17 cellular contexts compared by ENCODE assay signal in the genomic region with DNA sequence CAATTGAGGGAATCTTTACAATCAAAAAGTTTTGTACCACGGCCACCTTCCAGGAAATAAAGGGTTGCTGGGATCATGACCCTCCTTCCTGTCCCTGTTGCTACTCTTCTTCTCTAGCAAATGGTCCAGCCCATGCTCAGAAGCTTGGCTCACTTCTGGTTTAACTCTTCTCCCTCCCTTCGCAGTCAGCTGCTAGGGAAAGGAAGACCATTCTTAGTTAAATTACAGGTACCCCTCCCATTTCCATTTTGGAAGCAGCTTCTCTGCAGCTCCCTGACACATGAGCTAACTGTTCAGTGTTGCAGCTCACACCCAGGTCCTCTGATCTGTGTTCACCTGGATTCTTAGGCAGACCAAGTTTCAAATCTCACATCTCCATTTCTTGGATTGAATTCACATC.
DNase-seq lines count a peak whose midpoint lies in the region; ATAC-seq and TF ChIP-seq lines count a peak whose summit lies in the region.
"Had no signal": no experiment of that assay in that cellular context is flagged by ENCODE, and none has a peak within 500 bp of the region (broad histone marks: within the 10 kb centered on the region; RNA-seq: fewer than 3 reads in every experiment).

No MANE protein-coding gene starts in this region.

- H3K79me2 ChIP-seq in GM23338 (replicated peaks; ENCODE audit: insufficient read depth): no peaks in the 10 kb centered on the region

- peaks cover 79 to 93% (median 92%) of the 10 kb centered on the region in 3 donors for H3K4me1 Mint-ChIP-seq in CD8-positive, alpha-beta memory T cell
- H3K4me1 Mint-ChIP-seq in GM23338: peaks cover 43% of the 10 kb centered on the region
- peaks cover 38 to 86% (median 75%) of the 10 kb centered on the region in 4 donors for H3K4me1 Mint-ChIP-seq in naive thymus-derived CD8-positive, alpha-beta T cell

- peak overlapping the region in 7 of 8 donors; percentile 29 to 88 (median 59) for H3K27ac Mint-ChIP-seq in CD8-positive, alpha-beta memory T cell
- H3K27ac Mint-ChIP-seq in GM23338: no peak overlapping the region
- H3K27ac Mint-ChIP-seq in activated naive CD4-positive, alpha-beta T cell treated with anti-CD3 and anti-CD28 coated beads, Interleukin-2, amount 50 U/mL, for 72 hours: peak overlapping the region; percentile 87 to 98
- peak overlapping the region; percentile 80 to 94 (median 88) for H3K27ac Mint-ChIP-seq in naive thymus-derived CD8-positive, alpha-beta T cell

- H3K9me3 ChIP-seq in CD8-positive, alpha-beta memory T cell (ENCODE audit: low read length): no peaks in the 10 kb centered on the region
- no peaks in the 10 kb centered on the region for H3K9me3 ChIP-seq in body of pancreas
- H3K9me3 ChIP-seq: esophagus squamous epithelium, psoas muscle had no signal

- H2AFZ ChIP-seq in GM23338: peak overlapping the region; percentile 80; the same call in 1 of the 2 replicates

- H3F3A ChIP-seq in GM23338 (replicated peaks; ENCODE audit: low read depth): no peaks in the 10 kb centered on the region

- H3K4me3 ChIP-seq in CD8-positive, alpha-beta memory T cell (ENCODE audit: low read length): no peak overlapping the region
- H3K4me3 ChIP-seq in GM23338: no peak overlapping the region
- H3K4me3 ChIP-seq in body of pancreas: no peak overlapping the region
- H3K4me3 ChIP-seq: esophagus squamous epithelium, psoas muscle, SK-N-MC had no signal

- intact Hi-C loops in body of pancreas (cut with DNase I): no loop called here

- H3K27me3 ChIP-seq in CD8-positive, alpha-beta memory T cell (ENCODE audit: insufficient read depth, low read length, poor library complexity, severe bottlenecking): no peaks in the 10 kb centered on the region
- H3K27me3 ChIP-seq in GM23338 (ENCODE audit: insufficient read depth) (no peaks in the 10 kb centered on the region), body of pancreas (no peaks in the 10 kb centered on the region)
- H3K27me3 ChIP-seq: esophagus squamous epithelium had no signal

- TF ChIP-seq CTCF in GM23338 (conservative IDR thresholded peaks at IDR 0.05; ENCODE audit: low read depth in 2 of 2) (no peak), body of pancreas (IDR thresholded peaks at IDR 0.05) (no peak)

- ATAC-seq in GM23338 (peak; percentile 75), body of pancreas (no peak)
- no peak for ATAC-seq in activated naive CD4-positive, alpha-beta T cell treated with anti-CD3 and anti-CD28 coated beads, Interleukin-2, amount 50 U/mL, for 72 hours
- ATAC-seq in naive thymus-derived CD8-positive, alpha-beta T cell: no peak
- ATAC-seq: left lobe of liver, psoas muscle had no signal

- H3K4me1 ChIP-seq in CD8-positive, alpha-beta memory T cell (ENCODE audit: insufficient read depth, low read length): peaks cover 74% of the 10 kb centered on the region
- H3K4me1 ChIP-seq in GM23338 (ENCODE audit: insufficient read depth) (peaks cover 39% of the 10 kb centered on the region), body of pancreas (peaks cover 5% of the 10 kb centered on the region)

- no peaks in the 10 kb centered on the region for H4K20me1 ChIP-seq in GM23338 (replicated peaks; ENCODE audit: insufficient read depth)

- H3K4me3 Mint-ChIP-seq in CD8-positive, alpha-beta memory T cell: peak overlapping the region in 6 of 7 donors; percentile 30 to 71 (median 59)
- no peak overlapping the region for H3K4me3 Mint-ChIP-seq in GM23338
- H3K4me3 Mint-ChIP-seq in naive thymus-derived CD8-positive, alpha-beta T cell: peak overlapping the region; percentile 31 to 80 (median 74)
- H3K4me3 Mint-ChIP-seq: brain, CD14-positive monocyte had no signal

- H3K4me2 ChIP-seq in GM23338: peak overlapping the region; percentile 31; the same call in 1 of the 2 replicates

- DNase-seq in CD8-positive, alpha-beta memory T cell: no peak
- DNase-seq in GM23338 (ENCODE audit: low spot score): peak; percentile 60
- no peak for DNase-seq in activated naive CD4-positive, alpha-beta T cell treated with anti-CD3 and anti-CD28 coated beads, Interleukin-2, amount 50 U/mL, for 72 hours (ENCODE audit: low spot score in 2 of 2)
- DNase-seq in naive thymus-derived CD8-positive, alpha-beta T cell: no peak
- DNase-seq in body of pancreas: no peak
- DNase-seq in mesenteric fat pad (ENCODE audit: low spot score): no peak
- DNase-seq in RKO (ENCODE audit: low spot score): no peak
- DNase-seq: esophagus squamous epithelium; KG1; NCI-H1436; NCI-H446 treated with DMSO at 0.1 percent for 48 hours; psoas muscle; stimulated activated CD4-positive, alpha-beta T cell treated with anti-CD3 and anti-CD28 coated beads, Interleukin-12 subunit alpha, Interleukin-12 subunit beta, amount 100 ng/mL, for 4 hours had no signal

- no peak for TF ChIP-seq POLR2A in body of pancreas (IDR thresholded peaks at IDR 0.05)

- H3K36me3 Mint-ChIP-seq in CD8-positive, alpha-beta memory T cell: peaks cover 0 to 24% (median 5%) of the 10 kb centered on the region in 3 donors
- no peaks in the 10 kb centered on the region for H3K36me3 Mint-ChIP-seq in GM23338 (ENCODE audit: low read depth)
- H3K36me3 Mint-ChIP-seq in activated naive CD4-positive, alpha-beta T cell treated with anti-CD3 and anti-CD28 coated beads, Interleukin-2, amount 50 U/mL, for 72 hours: peaks cover 42 to 53% of the 10 kb centered on the region in 2 donors
- peaks cover 4 to 10% (median 8%) of the 10 kb centered on the region in 3 donors for H3K36me3 Mint-ChIP-seq in naive thymus-derived CD8-positive, alpha-beta T cell
- H3K36me3 Mint-ChIP-seq: brain had no signal

- H3K9me2 ChIP-seq in GM23338 (ENCODE audit: insufficient read depth): no peaks in the 10 kb centered on the region

- 61 to 74% methylated on average over 2 of the region's 2 CpGs for WGBS in body of pancreas, 2 donors

- H3K27me3 Mint-ChIP-seq in CD8-positive, alpha-beta memory T cell: peaks cover 0 to 3% of the 10 kb centered on the region in 2 donors
- H3K27me3 Mint-ChIP-seq in GM23338 (ENCODE audit: insufficient read depth, low read depth, poor library complexity): no peaks in the 10 kb centered on the region
- H3K27me3 Mint-ChIP-seq in naive thymus-derived CD8-positive, alpha-beta T cell: no peaks in the 10 kb centered on the region
- H3K27me3 Mint-ChIP-seq: brain had no signal

- no peak overlapping the region for H3K27ac ChIP-seq in CD8-positive, alpha-beta memory T cell (ENCODE audit: low read depth, low read length)
- H3K27ac ChIP-seq in GM23338 (ENCODE audit: low read depth): no peak overlapping the region
- H3K27ac ChIP-seq in body of pancreas: no peak overlapping the region
- H3K27ac ChIP-seq: psoas muscle, SK-N-MC had no signal

- CTCF ChIA-PET in CD8-positive, alpha-beta memory T cell (lab: Charles Lee): interaction anchor here (2.6 kb wide), 1 partner anchor 11 kb away, joined by 11 read pairs; no protein-coding TSS in a partner anchor

- POLR2A ChIA-PET in CD8-positive, alpha-beta memory T cell (lab: Charles Lee): interaction anchor here (0.6 to 1.1 kb wide), 3 partner anchors 14 to 69 kb away, joined by 3 to 5 read pairs (median 3); no protein-coding TSS in a partner anchor
- POLR2A ChIA-PET in naive thymus-derived CD8-positive, alpha-beta T cell (lab: Charles Lee): interaction anchor here (0.6 to 1.6 kb wide), 6 partner anchors 8 to 108 kb away, joined by 3 to 5 read pairs (median 4); no protein-coding TSS in a partner anchor

- no peaks in the 10 kb centered on the region for H3K36me3 ChIP-seq in CD8-positive, alpha-beta memory T cell (ENCODE audit: insufficient read depth, low read length)
- no peaks in the 10 kb centered on the region for H3K36me3 ChIP-seq in GM23338 (ENCODE audit: insufficient read depth)
- H3K36me3 ChIP-seq in body of pancreas (replicated peaks in 1 of 2; ENCODE audit: insufficient read depth in 1 of 2, low read depth in 2 of 2): no peaks in the 10 kb centered on the region
- H3K36me3 ChIP-seq: esophagus squamous epithelium had no signal

- H3K9me3 Mint-ChIP-seq in CD8-positive, alpha-beta memory T cell: no peaks in the 10 kb centered on the region
- no peaks in the 10 kb centered on the region for H3K9me3 Mint-ChIP-seq in GM23338
- H3K9me3 Mint-ChIP-seq in activated naive CD4-positive, alpha-beta T cell treated with anti-CD3 and anti-CD28 coated beads, Interleukin-2, amount 50 U/mL, for 72 hours: no peaks in the 10 kb centered on the region
- H3K9me3 Mint-ChIP-seq in naive thymus-derived CD8-positive, alpha-beta T cell: no peaks in the 10 kb centered on the region
- H3K9me3 Mint-ChIP-seq: CD14-positive monocyte had no signal

TF ChIP-seq in GM23338, 12 proteins besides CTCF, POLR2A, EP300 and RAD21 (continues in another document):
- TF ChIP-seq ZNF331 (CRISPR knock-in tag; IDR thresholded peaks at IDR 0.05; ENCODE audit: low read depth) (no peak), POLR2AphosphoS5 (IDR thresholded peaks at IDR 0.05; ENCODE audit: low read depth) (no peak), NANOG (IDR thresholded peaks at IDR 0.05; ENCODE audit: borderline replicate concordance) (no peak), JUNB (IDR thresholded peaks at IDR 0.05; ENCODE audit: unreplicated experiment) (no peak), ZNF114 (CRISPR knock-in tag; IDR thresholded peaks at IDR 0.05) (no peak), STAT1 (IDR thresholded peaks at IDR 0.05; ENCODE audit: unreplicated experiment) (no peak), CREB1 (CRISPR knock-in tag; IDR thresholded peaks at IDR 0.05; ENCODE audit: low read depth) (no peak)
- TF ChIP-seq, protein P1, sequence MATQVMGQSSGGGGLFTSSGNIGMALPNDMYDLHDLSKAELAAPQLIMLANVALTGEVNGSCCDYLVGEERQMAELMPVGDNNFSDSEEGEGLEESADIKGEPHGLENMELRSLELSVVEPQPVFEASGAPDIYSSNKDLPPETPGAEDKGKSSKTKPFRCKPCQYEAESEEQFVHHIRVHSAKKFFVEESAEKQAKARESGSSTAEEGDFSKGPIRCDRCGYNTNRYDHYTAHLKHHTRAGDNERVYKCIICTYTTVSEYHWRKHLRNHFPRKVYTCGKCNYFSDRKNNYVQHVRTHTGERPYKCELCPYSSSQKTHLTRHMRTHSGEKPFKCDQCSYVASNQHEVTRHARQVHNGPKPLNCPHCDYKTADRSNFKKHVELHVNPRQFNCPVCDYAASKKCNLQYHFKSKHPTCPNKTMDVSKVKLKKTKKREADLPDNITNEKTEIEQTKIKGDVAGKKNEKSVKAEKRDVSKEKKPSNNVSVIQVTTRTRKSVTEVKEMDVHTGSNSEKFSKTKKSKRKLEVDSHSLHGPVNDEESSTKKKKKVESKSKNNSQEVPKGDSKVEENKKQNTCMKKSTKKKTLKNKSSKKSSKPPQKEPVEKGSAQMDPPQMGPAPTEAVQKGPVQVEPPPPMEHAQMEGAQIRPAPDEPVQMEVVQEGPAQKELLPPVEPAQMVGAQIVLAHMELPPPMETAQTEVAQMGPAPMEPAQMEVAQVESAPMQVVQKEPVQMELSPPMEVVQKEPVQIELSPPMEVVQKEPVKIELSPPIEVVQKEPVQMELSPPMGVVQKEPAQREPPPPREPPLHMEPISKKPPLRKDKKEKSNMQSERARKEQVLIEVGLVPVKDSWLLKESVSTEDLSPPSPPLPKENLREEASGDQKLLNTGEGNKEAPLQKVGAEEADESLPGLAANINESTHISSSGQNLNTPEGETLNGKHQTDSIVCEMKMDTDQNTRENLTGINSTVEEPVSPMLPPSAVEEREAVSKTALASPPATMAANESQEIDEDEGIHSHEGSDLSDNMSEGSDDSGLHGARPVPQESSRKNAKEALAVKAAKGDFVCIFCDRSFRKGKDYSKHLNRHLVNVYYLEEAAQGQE (IDR thresholded peaks at IDR 0.05; ENCODE audit: unreplicated experiment): no peak
